In genomic region chr17:66200685-66201092, GRCh38 we compare ENCODE assay signal across 9 cellular contexts. TPM values are rescaled to one million over a fixed set of nuclear protein-coding genes. Genes with fewer than 3 reads are reported as not detected.
DNase-seq lines count a peak whose midpoint lies in the region; ATAC-seq and TF ChIP-seq lines count a peak whose summit lies in the region.
"Had no signal": no experiment of that assay in that cellular context is flagged by ENCODE, and none has a peak within 500 bp of the region (broad histone marks: within the 10 kb centered on the region; RNA-seq: fewer than 3 reads in every experiment).

No MANE protein-coding gene starts in this region.

- H3K9me3 ChIP-seq in mucosa of descending colon (no peaks in the 10 kb centered on the region), upper lobe of left lung (no peaks in the 10 kb centered on the region)
- H3K9me3 ChIP-seq: BLaER1 had no signal

- peaks cover 17% of the 10 kb centered on the region for H3K4me1 Mint-ChIP-seq in T-helper 2 cell treated with Interferon-gamma antibody and Interleukin-4, amounts not matched to agents 5 μg/mL and 100 μg/mL, for 36 hours (ENCODE audit: low read depth)

- H3K9me3 Mint-ChIP-seq in T-helper 2 cell treated with Interferon-gamma antibody and Interleukin-4, amounts not matched to agents 5 μg/mL and 100 μg/mL, for 36 hours = no peaks in the 10 kb centered on the region

- WGBS in upper lobe of left lung, 2 donors = 3 to 7% methylated on average over 3 of the region's 3 CpGs

- ATAC-seq in mucosa of descending colon (peak; percentile 94), upper lobe of left lung (ENCODE audit: low FRiP score in 2 of 2) (peak; percentile 45 to 73), GM18517 (IDR thresholded peaks at IDR 0.05; ENCODE audit: unreplicated experiment) (no peak)

- no peak for TF ChIP-seq EP300 in upper lobe of left lung (IDR thresholded peaks at IDR 0.05)

- H3K4me3 ChIP-seq in mucosa of descending colon (no peak overlapping the region), upper lobe of left lung (no peak overlapping the region)
- H3K4me3 ChIP-seq: BLaER1 had no signal

- H3K4me1 ChIP-seq in mucosa of descending colon (ENCODE audit: low read depth) (peaks cover 6% of the 10 kb centered on the region), upper lobe of left lung (no peaks in the 10 kb centered on the region)
- H3K4me1 ChIP-seq: BLaER1 had no signal

- DNase-seq in NCI-H2107 treated with DMSO at 0.1 percent for 48 hours (lab: John Stamatoyannopoulos, UW; ENCODE audit: unreplicated experiment) = peak; percentile 47
- DNase-seq in NCI-H2107 (lab: John Stamatoyannopoulos, UW) = no peak
- DNase-seq in NCI-H128 (lab: John Stamatoyannopoulos, UW; ENCODE audit: unreplicated experiment) = peak; percentile 4
- peak; percentile 22 for DNase-seq in T-helper 2 cell treated with Interferon-gamma antibody and Interleukin-4, amounts not matched to agents 5 μg/mL and 100 μg/mL, for 36 hours (ENCODE audit: low spot score)
- DNase-seq in ecto neural progenitor cell (ENCODE audit: low spot score) = peak; percentile 72
- peak in 2 of 3 donors; percentile 33 to 90 for DNase-seq in mucosa of descending colon
- peak in 1 of 2 donors; percentile 55 for DNase-seq in upper lobe of left lung

- no peak overlapping the region for H3K27ac Mint-ChIP-seq in T-helper 2 cell treated with Interferon-gamma antibody and Interleukin-4, amounts not matched to agents 5 μg/mL and 100 μg/mL, for 36 hours

- no peak for TF ChIP-seq CTCF in mucosa of descending colon (IDR thresholded peaks at IDR 0.05)
- TF ChIP-seq CTCF in upper lobe of left lung (IDR thresholded peaks at IDR 0.05) = peak in 5 of 6 experiments; percentile 38 to 69 (median 62)

- no peak overlapping the region for H3K4me3 Mint-ChIP-seq in T-helper 2 cell treated with Interferon-gamma antibody and Interleukin-4, amounts not matched to agents 5 μg/mL and 100 μg/mL, for 36 hours

- intact Hi-C loops in mucosa of descending colon (cut with DNase I, micrococcal nuclease) = no loop called here

- H3K36me3 ChIP-seq in mucosa of descending colon (ENCODE audit: low read depth) = no peaks in the 10 kb centered on the region
- H3K36me3 ChIP-seq in upper lobe of left lung = no peaks in the 10 kb centered on the region
- H3K36me3 ChIP-seq: BLaER1 had no signal

- no peak for TF ChIP-seq POLR2A in upper lobe of left lung (IDR thresholded peaks at IDR 0.05)

- no peaks in the 10 kb centered on the region for H3K36me3 Mint-ChIP-seq in T-helper 2 cell treated with Interferon-gamma antibody and Interleukin-4, amounts not matched to agents 5 μg/mL and 100 μg/mL, for 36 hours (ENCODE audit: low read depth)

- no peaks in the 10 kb centered on the region for H3K27me3 ChIP-seq in upper lobe of left lung
- H3K27me3 ChIP-seq: BLaER1 had no signal

- H3K27ac ChIP-seq in upper lobe of left lung = no peak overlapping the region
- H3K27ac ChIP-seq: BLaER1 had no signal

- peaks cover 7% of the 10 kb centered on the region for H3K27me3 Mint-ChIP-seq in T-helper 2 cell treated with Interferon-gamma antibody and Interleukin-4, amounts not matched to agents 5 μg/mL and 100 μg/mL, for 36 hours (ENCODE audit: low read depth)

RNA-seq across cellular contexts. Expression of gene CEP112, which starts 8.8 kb away (rescaled TPM):
- total RNA-seq in mucosa of descending colon (10 to 100 TPM in 1 of 3 donors, 1 to 10 TPM in 2; 6.3 to 18.5 (median 7.0) TPM), upper lobe of left lung (10 to 100 TPM; 14.3 to 70.2 (median 31.0) TPM)

RNA-seq across cellular contexts. Expression of gene APOH, which starts 28.5 kb away (rescaled TPM):
- total RNA-seq in mucosa of descending colon (under 1 TPM in 2 of 3 donors, not detected in 1; 0.69 to 0.92 TPM), upper lobe of left lung (10 to 100 TPM in 2 of 6 donors, 1 to 10 TPM in 3, not detected in 1; 1.3 to 14.2 (median 8.4) TPM)
